ENCODE assay signal across 19 cellular contexts in the genomic region with DNA sequence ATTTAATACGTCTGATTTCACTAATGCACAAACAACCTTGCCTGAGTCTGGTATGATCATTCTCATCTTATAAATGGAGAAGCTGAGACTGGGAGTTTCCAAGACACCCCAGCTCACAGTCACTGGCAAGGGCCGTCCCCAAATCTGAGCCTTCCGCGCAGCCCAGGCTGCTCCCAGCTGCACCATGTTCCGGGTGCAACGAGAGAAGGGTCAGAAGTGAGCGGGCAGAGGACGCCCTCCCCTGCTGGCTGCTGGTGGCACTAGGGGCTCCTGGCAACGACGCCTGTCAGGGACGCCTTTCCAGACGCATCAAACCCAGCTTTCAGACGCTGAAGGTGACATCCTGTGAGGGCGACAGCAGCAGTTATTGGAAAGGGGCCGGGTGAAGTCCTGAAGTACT.
"Had no signal": no experiment of that assay in that cellular context is flagged by ENCODE, and none has a peak within 500 bp of the region (broad histone marks: within the 10 kb centered on the region; RNA-seq: fewer than 3 reads in every experiment).

No MANE protein-coding gene starts in this region.

- ATAC-seq: effector memory CD8-positive, alpha-beta T cell; gastrocnemius medialis; heart right ventricle; left cardiac atrium; left lung; left ventricle myocardium superior; lower lobe of right lung had no signal

- H3K4me3 ChIP-seq: esophagus squamous epithelium, gastrocnemius medialis, heart right ventricle, left lung, lower lobe of right lung had no signal

- DNase-seq: cortex of kidney; effector CD8-positive, alpha-beta T cell; effector memory CD8-positive, alpha-beta T cell; endodermal cell; esophagus squamous epithelium; foreskin fibroblast; foreskin melanocyte; gastrocnemius medialis; glutamatergic neuron; head of caudate nucleus; heart right ventricle; hippocampal formation; left cardiac atrium; left ventricle myocardium superior; lower lobe of right lung; mesendoderm; midbrain had no signal

- H3K36me3 ChIP-seq: esophagus squamous epithelium, gastrocnemius medialis, heart right ventricle, left lung, lower lobe of right lung had no signal

- H3K27ac ChIP-seq: epithelial cell of prostate, esophagus squamous epithelium, gastrocnemius medialis, heart right ventricle, left lung, lower lobe of right lung had no signal

- H3K27me3 ChIP-seq: esophagus squamous epithelium, gastrocnemius medialis had no signal

- H3K9me3 ChIP-seq: esophagus squamous epithelium, gastrocnemius medialis, left lung, lower lobe of right lung had no signal

- H3K4me1 ChIP-seq: esophagus squamous epithelium, gastrocnemius medialis, heart right ventricle, left lung, lower lobe of right lung had no signal
